8 cellular contexts compared by ENCODE assay signal in genomic region chr12:1117970-1118563, GRCh38.
DNase-seq lines count a peak whose midpoint lies in the region; ATAC-seq and TF ChIP-seq lines count a peak whose summit lies in the region.

No MANE protein-coding gene starts in this region.

- H3K9me3 ChIP-seq in HEK293 (ENCODE audit: control insufficient read depth, insufficient read depth, low read depth, low read length) (no peaks in the 10 kb centered on the region), lower lobe of right lung (no peaks in the 10 kb centered on the region)

- H3K27me3 ChIP-seq in dorsolateral prefrontal cortex (no peaks in the 10 kb centered on the region), lower lobe of right lung (ENCODE audit: low read depth) (no peaks in the 10 kb centered on the region)

- no peak overlapping the region for H3K4me3 ChIP-seq in HEK293 (ENCODE audit: low read depth, low read length)
- H3K4me3 ChIP-seq in dorsolateral prefrontal cortex: no peak overlapping the region
- H3K4me3 ChIP-seq in lower lobe of right lung: no peak overlapping the region

- POLR2A ChIA-PET in HEK293 (lab: Yijun Ruan, JAX): interaction anchor here (1.0 to 1.4 kb wide), 4 partner anchors 201 to 475 kb away, joined by 4 to 9 read pairs (median 5); no protein-coding TSS in a partner anchor

- H3K27ac ChIP-seq in HEK293 (ENCODE audit: extremely low read depth, low read depth, low read length) (no peak overlapping the region), dorsolateral prefrontal cortex (no peak overlapping the region), lower lobe of right lung (no peak overlapping the region)

- CTCF ChIA-PET in HEK293 (lab: Yijun Ruan, JAX): interaction anchor here (0.5 to 5.6 kb wide), 97 partner anchors 9 to 1165 kb away, joined by 3 to 196 read pairs (median 4); no protein-coding TSS in a partner anchor

- intact Hi-C loops in dorsolateral prefrontal cortex (cut with DNase I): loop anchor here (5.0 kb wide), 1 partner anchor 464 kb away; no protein-coding TSS in a partner anchor
- intact Hi-C loops in lower lobe of right lung (cut with DNase I): no loop called here

- ATAC-seq in lower lobe of right lung: peak; percentile 78 to 87
- no peak for ATAC-seq in HG02798 (IDR thresholded peaks at IDR 0.05; ENCODE audit: poor library complexity, unreplicated experiment)

- DNase-seq in AG08396 (ENCODE audit: low spot score): peak; percentile 29
- peak; percentile 76 for DNase-seq in NCI-H526 treated with DMSO at 0.1 percent for 48 hours (lab: John Stamatoyannopoulos, UW)
- peak; percentile 72 for DNase-seq in activated CD4-positive, alpha-beta T cell treated with anti-CD3 and anti-CD28 coated beads, Interleukin-2, amount 50 U/mL, for 1 hour
- peak in 9 of 10 donors; percentile 50 to 81 (median 67) for DNase-seq in dorsolateral prefrontal cortex
- DNase-seq in lower lobe of right lung: peak; percentile 65
- peak; percentile 20 for DNase-seq in stimulated activated CD8-positive, alpha-beta memory T cell treated with anti-CD3 and anti-CD28 coated beads, Interleukin-12 subunit alpha, Interleukin-12 subunit beta, amount 100 ng/mL, for 4 hours (ENCODE audit: low read depth)

- H3K36me3 ChIP-seq in HEK293 (ENCODE audit: control insufficient read depth in 2 of 2, insufficient read depth in 1 of 2, low read length in 2 of 2) (no peaks in the 10 kb centered on the region; a peak in 1 of 3 replicates), lower lobe of right lung (no peaks in the 10 kb centered on the region)

- no peaks in the 10 kb centered on the region for H3K4me1 ChIP-seq in HEK293 (ENCODE audit: control insufficient read depth, insufficient read depth, low read length)
- H3K4me1 ChIP-seq in lower lobe of right lung: no peaks in the 10 kb centered on the region

- TF ChIP-seq CTCF in HEK293 (tag by site-specific recombination; IDR thresholded peaks at IDR 0.05) (peak; percentile 75), dorsolateral prefrontal cortex (IDR thresholded peaks at IDR 0.05 in 54 of 56, conservative IDR thresholded peaks at IDR 0.05 in 2 of 56; ENCODE audit: low read depth in 1 of 56, partially characterized antibody in 56 of 56) (peak; percentile 81 to 99 (median 93)), lower lobe of right lung (IDR thresholded peaks at IDR 0.05) (peak; percentile 90)

TF ChIP-seq in HEK293, 187 proteins besides CTCF, POLR2A, EP300 and RAD21 (continues in another document):
- TF ChIP-seq ZNF341 (tag by site-specific recombination; IDR thresholded peaks at IDR 0.05; ENCODE audit: low read depth): no peak
- TF ChIP-seq, protein P1, sequence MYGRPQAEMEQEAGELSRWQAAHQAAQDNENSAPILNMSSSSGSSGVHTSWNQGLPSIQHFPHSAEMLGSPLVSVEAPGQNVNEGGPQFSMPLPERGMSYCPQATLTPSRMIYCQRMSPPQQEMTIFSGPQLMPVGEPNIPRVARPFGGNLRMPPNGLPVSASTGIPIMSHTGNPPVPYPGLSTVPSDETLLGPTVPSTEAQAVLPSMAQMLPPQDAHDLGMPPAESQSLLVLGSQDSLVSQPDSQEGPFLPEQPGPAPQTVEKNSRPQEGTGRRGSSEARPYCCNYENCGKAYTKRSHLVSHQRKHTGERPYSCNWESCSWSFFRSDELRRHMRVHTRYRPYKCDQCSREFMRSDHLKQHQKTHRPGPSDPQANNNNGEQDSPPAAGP (tag by site-specific recombination; IDR thresholded peaks at IDR 0.05): no peak
- no peak for TF ChIP-seq ZNF138 (tag by site-specific recombination; IDR thresholded peaks at IDR 0.05; ENCODE audit: borderline replicate concordance)
- peak; percentile 62; the same call in 1 of the 2 replicates for TF ChIP-seq ZNF660 (tag by site-specific recombination; IDR thresholded peaks at IDR 0.05)
- no peak for TF ChIP-seq KLF8 (tag by site-specific recombination; IDR thresholded peaks at IDR 0.05)
- TF ChIP-seq ZNF513 (tag by site-specific recombination; IDR thresholded peaks at IDR 0.05): no peak
- no peak for TF ChIP-seq ZNF704 (tag by site-specific recombination; IDR thresholded peaks at IDR 0.05)
- no peak for TF ChIP-seq ZNF544 (tag by site-specific recombination; IDR thresholded peaks at IDR 0.05)
- no peak for TF ChIP-seq YY1 (tag by site-specific recombination; IDR thresholded peaks at IDR 0.05)
- TF ChIP-seq ZNF19 (tag by site-specific recombination; IDR thresholded peaks at IDR 0.05; ENCODE audit: low read depth): no peak
- TF ChIP-seq ZNF274 (IDR thresholded peaks at IDR 0.05; ENCODE audit: low read length): no peak
- TF ChIP-seq ZNF274 (tag by site-specific recombination; IDR thresholded peaks at IDR 0.05; ENCODE audit: borderline replicate concordance): no peak
- no peak for TF ChIP-seq ZNF48 (tag by site-specific recombination; IDR thresholded peaks at IDR 0.05)
- TF ChIP-seq ZNF362 (tag by site-specific recombination; IDR thresholded peaks at IDR 0.05): no peak
- no peak for TF ChIP-seq ZFP37 (tag by site-specific recombination; IDR thresholded peaks at IDR 0.05)
- TF ChIP-seq ZBTB17 (tag by site-specific recombination; IDR thresholded peaks at IDR 0.05): no peak
- TF ChIP-seq MYNN (tag by site-specific recombination; IDR thresholded peaks at IDR 0.05; ENCODE audit: borderline replicate concordance): no peak
- TF ChIP-seq ZNF777 (tag by site-specific recombination; IDR thresholded peaks at IDR 0.05; ENCODE audit: borderline replicate concordance): no peak
- TF ChIP-seq ZNF280D (tag by site-specific recombination; IDR thresholded peaks at IDR 0.05): no peak
- TF ChIP-seq OSR2 (tag by site-specific recombination; IDR thresholded peaks at IDR 0.05): peak; percentile 58
- no peak for TF ChIP-seq PBX3 (CRISPR knock-in tag; IDR thresholded peaks at IDR 0.05)

Comparison
In these comparisons a context has a peak if more than half of its experiments do, and no peak if none do; other contexts are left out.
1. DNase-seq: peak in every context shown above with its lines; median percentile 76 in NCI-H526 treated with DMSO at 0.1 percent for 48 hours; 72 in activated CD4-positive, alpha-beta T cell treated with anti-CD3 and anti-CD28 coated beads, Interleukin-2, amount 50 U/mL, for 1 hour; 67 in dorsolateral prefrontal cortex; 65 in lower lobe of right lung; 29 in AG08396; 20 in stimulated activated CD8-positive, alpha-beta memory T cell treated with anti-CD3 and anti-CD28 coated beads, Interleukin-12 subunit alpha, Interleukin-12 subunit beta, amount 100 ng/mL, for 4 hours.